Comparison of ENCODE assay signal across 8 cellular contexts in the genomic region with DNA sequence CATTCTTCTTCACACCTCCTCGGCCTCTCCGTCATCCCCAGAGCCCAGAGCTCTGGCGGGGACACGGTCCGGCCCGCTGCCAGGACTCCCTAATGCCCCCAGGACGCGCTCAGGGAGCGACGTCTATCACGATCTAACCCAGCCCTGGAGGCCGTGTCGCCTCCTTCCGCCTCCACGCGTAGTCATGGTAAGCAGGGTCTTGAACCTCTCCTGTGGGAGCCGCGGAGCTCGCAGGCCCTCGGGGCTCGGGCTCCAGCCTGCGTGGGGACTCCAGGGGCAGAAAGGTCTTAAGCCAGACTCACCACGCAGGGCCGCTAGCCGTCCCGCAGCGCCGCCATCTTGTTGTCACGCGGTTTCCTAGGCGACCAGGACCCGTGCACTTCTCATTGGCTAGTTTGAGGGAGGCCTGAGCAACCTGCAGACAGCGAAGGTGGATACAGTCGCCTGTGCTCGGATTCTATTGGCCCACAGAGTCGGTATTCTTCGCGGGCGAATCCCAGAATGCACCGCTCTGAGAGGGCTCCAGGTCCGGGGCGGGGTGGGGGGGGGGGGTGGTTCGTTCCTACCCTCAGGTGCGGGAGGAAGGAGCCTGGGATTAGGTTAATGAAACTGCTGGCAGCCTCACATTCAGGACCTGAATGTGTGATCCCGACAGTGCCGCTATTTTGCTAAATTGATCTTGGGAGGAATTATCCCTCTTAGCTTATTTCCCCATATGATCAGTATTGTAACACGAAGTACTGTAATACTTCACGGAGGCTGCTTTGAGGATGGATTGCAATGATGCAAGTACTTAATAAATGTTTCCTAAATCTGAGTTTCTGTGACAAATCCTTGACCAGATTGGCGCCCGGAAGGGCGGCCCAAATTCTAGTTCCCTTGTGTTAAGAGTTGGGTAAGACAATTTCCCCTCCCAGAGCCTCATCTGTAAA. TPM values are rescaled to one million over a fixed set of nuclear protein-coding genes. Genes with fewer than 3 reads are reported as not detected.
A peak's percentile ranks its signal among the peaks of the same experiment; 100 is the strongest.
DNase-seq lines count a peak whose midpoint lies in the region; ATAC-seq and TF ChIP-seq lines count a peak whose summit lies in the region.

A gene with protein sequence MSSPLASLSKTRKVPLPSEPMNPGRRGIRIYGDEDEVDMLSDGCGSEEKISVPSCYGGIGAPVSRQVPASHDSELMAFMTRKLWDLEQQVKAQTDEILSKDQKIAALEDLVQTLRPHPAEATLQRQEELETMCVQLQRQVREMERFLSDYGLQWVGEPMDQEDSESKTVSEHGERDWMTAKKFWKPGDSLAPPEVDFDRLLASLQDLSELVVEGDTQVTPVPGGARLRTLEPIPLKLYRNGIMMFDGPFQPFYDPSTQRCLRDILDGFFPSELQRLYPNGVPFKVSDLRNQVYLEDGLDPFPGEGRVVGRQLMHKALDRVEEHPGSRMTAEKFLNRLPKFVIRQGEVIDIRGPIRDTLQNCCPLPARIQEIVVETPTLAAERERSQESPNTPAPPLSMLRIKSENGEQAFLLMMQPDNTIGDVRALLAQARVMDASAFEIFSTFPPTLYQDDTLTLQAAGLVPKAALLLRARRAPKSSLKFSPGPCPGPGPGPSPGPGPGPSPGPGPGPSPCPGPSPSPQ (minus strand): TSS at position 347 of the 932 bp plus-strand sequence. CDS start 3,753 bp downstream, outside the sequence.

- H3K4me3 ChIP-seq in H7 (ENCODE audit: insufficient read depth, low read depth, low read length), result peak within 1 kb of the TSS; percentile 57
- peak within 1 kb of the TSS; percentile 98 for H3K4me3 ChIP-seq in Loucy (ENCODE audit: low read length, poor library complexity, severe bottlenecking)
- H3K4me3 ChIP-seq in RWPE2 (ENCODE audit: severe bottlenecking), result peak within 1 kb of the TSS; percentile 78
- peak within 1 kb of the TSS; percentile 89 for H3K4me3 ChIP-seq in fibroblast of the aortic adventitia (ENCODE audit: low read depth, low read length)

- DNase-seq in ELR (ENCODE audit: low read depth) (peak; percentile 96), H7 (peak; percentile 99), RWPE2 (ENCODE audit: low spot score) (peak; percentile 97), fibroblast of the aortic adventitia (ENCODE audit: low read depth) (peak; percentile 90)
- peak; percentile 93 for DNase-seq in stimulated activated naive CD8-positive, alpha-beta T cell treated with anti-CD3 and anti-CD28 coated beads, Interleukin-15, Interleukin-2, amounts not matched to agents 100 U/mL and 50 U/mL, for 24 hours

- peak within 1 kb of the TSS; percentile 91 for H2AFZ ChIP-seq in Loucy (ENCODE audit: low read length)

- no peaks in the 10 kb centered on the region for H3K9me2 ChIP-seq in Loucy (replicated peaks; ENCODE audit: low read depth, low read length)

- no peaks in the 10 kb centered on the region for H3K9me3 Mint-ChIP-seq in activated T-helper 17 cell treated with anti-CD3 and anti-CD28 coated beads, Interleukin-2, amount 50 U/mL, for 72 hours
- H3K9me3 Mint-ChIP-seq in nephron, result no peaks in the 10 kb centered on the region

- H3K27me3 ChIP-seq in H7 (ENCODE audit: control insufficient read depth, insufficient read depth, low read length) (no peaks in the 10 kb centered on the region), Loucy (ENCODE audit: insufficient read depth, low read length, poor library complexity, severe bottlenecking) (no peaks in the 10 kb centered on the region), RWPE2 (ENCODE audit: insufficient read depth, poor library complexity, severe bottlenecking) (no peaks in the 10 kb centered on the region)

- peak within 1 kb of the TSS; percentile 51 for H3K27ac ChIP-seq in RWPE2 (ENCODE audit: poor library complexity, severe bottlenecking)

- no peaks in the 10 kb centered on the region for H3F3A ChIP-seq in Loucy (ENCODE audit: low read depth)

- ATAC-seq in RWPE2 (ENCODE audit: low read depth), result peak; percentile 99
- ATAC-seq in activated T-helper 17 cell treated with anti-CD3 and anti-CD28 coated beads, Interleukin-2, amount 50 U/mL, for 72 hours (replicated peaks), result peak; percentile 90
- peak; percentile 98 for ATAC-seq in stimulated activated naive CD8-positive, alpha-beta T cell treated with anti-CD3 and anti-CD28 coated beads, Interleukin-15, Interleukin-2, amounts not matched to agents 100 U/mL and 50 U/mL, for 24 hours

- peak within 1 kb of the TSS; percentile 88 for H3K9ac ChIP-seq in Loucy (ENCODE audit: low read depth, low read length, poor library complexity, severe bottlenecking)

- peaks cover 4% of the 10 kb centered on the region for H3K36me3 Mint-ChIP-seq in activated T-helper 17 cell treated with anti-CD3 and anti-CD28 coated beads, Interleukin-2, amount 50 U/mL, for 72 hours (ENCODE audit: low read depth)
- no peaks in the 10 kb centered on the region for H3K36me3 Mint-ChIP-seq in nephron (ENCODE audit: low read depth)

- H3K4me1 ChIP-seq in Loucy (ENCODE audit: insufficient read depth, low read length, poor library complexity, severe bottlenecking) (peaks cover 20% of the 10 kb centered on the region), RWPE2 (ENCODE audit: insufficient read depth, poor library complexity, severe bottlenecking) (peaks cover 9% of the 10 kb centered on the region)

- TF ChIP-seq CTCF in Loucy (conservative IDR thresholded peaks at IDR 0.05; ENCODE audit: low read length), result no peak
- TF ChIP-seq CTCF in RWPE2 (IDR thresholded peaks at IDR 0.05; ENCODE audit: poor library complexity, severe bottlenecking), result no peak
- no peak for TF ChIP-seq CTCF in fibroblast of the aortic adventitia (IDR thresholded peaks at IDR 0.05; ENCODE audit: insufficient read depth, low read length)
- TF ChIP-seq CTCF in nephron (IDR thresholded peaks at IDR 0.05; ENCODE audit: unreplicated experiment in 3 of 3), result no peak

- H3K9me3 ChIP-seq in Loucy (ENCODE audit: insufficient read depth, low read depth, low read length), result no peaks in the 10 kb centered on the region
- no peaks in the 10 kb centered on the region for H3K9me3 ChIP-seq in RWPE2 (ENCODE audit: severe bottlenecking)

- H3K79me2 ChIP-seq in Loucy (ENCODE audit: insufficient read depth, low read length), result peaks cover 5% of the 10 kb centered on the region; the same call in 1 of the 2 replicates

- H3K4me2 ChIP-seq in Loucy (ENCODE audit: low read depth, low read length, poor library complexity, severe bottlenecking), result peak within 1 kb of the TSS; percentile 98

- H3K36me3 ChIP-seq in H7 (replicated peaks; ENCODE audit: control insufficient read depth, insufficient read depth, low read length) (no peaks in the 10 kb centered on the region), Loucy (ENCODE audit: insufficient read depth, low read length) (no peaks in the 10 kb centered on the region), RWPE2 (ENCODE audit: low read depth) (no peaks in the 10 kb centered on the region)

- peak within 1 kb of the TSS; percentile 95 for H3K27ac Mint-ChIP-seq in activated T-helper 17 cell treated with anti-CD3 and anti-CD28 coated beads, Interleukin-2, amount 50 U/mL, for 72 hours
- peak within 1 kb of the TSS; percentile 29 to 64 (median 53) for H3K27ac Mint-ChIP-seq in nephron

- no peaks in the 10 kb centered on the region for H3K27me3 Mint-ChIP-seq in activated T-helper 17 cell treated with anti-CD3 and anti-CD28 coated beads, Interleukin-2, amount 50 U/mL, for 72 hours
- H3K27me3 Mint-ChIP-seq in nephron (ENCODE audit: low read depth), result peaks cover 9% of the 10 kb centered on the region

- H3K4me3 Mint-ChIP-seq in activated T-helper 17 cell treated with anti-CD3 and anti-CD28 coated beads, Interleukin-2, amount 50 U/mL, for 72 hours, result peak within 1 kb of the TSS; percentile 99
- peak within 1 kb of the TSS; percentile 98 to 99 (median 98) for H3K4me3 Mint-ChIP-seq in nephron

- H3K4me1 Mint-ChIP-seq in activated T-helper 17 cell treated with anti-CD3 and anti-CD28 coated beads, Interleukin-2, amount 50 U/mL, for 72 hours, result peaks cover 21% of the 10 kb centered on the region
- peaks cover 13% of the 10 kb centered on the region for H3K4me1 Mint-ChIP-seq in nephron

- no peaks in the 10 kb centered on the region for H4K20me1 ChIP-seq in Loucy (ENCODE audit: insufficient read depth, low read length, poor library complexity, severe bottlenecking)

RNA-seq across cellular contexts. Expression of the gene that starts here (rescaled TPM):
- 13.4 and 14.6 TPM in 2 replicates for total RNA-seq in H7 (2014; rRNA removed; shearing (Covaris generic))
- 10 to 100 TPM; 17.9 to 23.2 TPM for total RNA-seq in activated T-helper 17 cell treated with anti-CD3 and anti-CD28 coated beads, Interleukin-2, amount 50 U/mL, for 72 hours
- 5.2 and 8.9 TPM in 2 replicates for total RNA-seq in fibroblast of the aortic adventitia (ENCODE audit: low replicate concordance)

Comparison
In these comparisons a context has a peak if more than half of its experiments do, and no peak if none do; other contexts are left out.
1. Peak in every context shown above with its lines: DNase-seq, ATAC-seq, H3K4me3 ChIP-seq and H3K27ac ChIP-seq.